Comparison of ENCODE assay signal across 8 cellular contexts in the genomic region with DNA sequence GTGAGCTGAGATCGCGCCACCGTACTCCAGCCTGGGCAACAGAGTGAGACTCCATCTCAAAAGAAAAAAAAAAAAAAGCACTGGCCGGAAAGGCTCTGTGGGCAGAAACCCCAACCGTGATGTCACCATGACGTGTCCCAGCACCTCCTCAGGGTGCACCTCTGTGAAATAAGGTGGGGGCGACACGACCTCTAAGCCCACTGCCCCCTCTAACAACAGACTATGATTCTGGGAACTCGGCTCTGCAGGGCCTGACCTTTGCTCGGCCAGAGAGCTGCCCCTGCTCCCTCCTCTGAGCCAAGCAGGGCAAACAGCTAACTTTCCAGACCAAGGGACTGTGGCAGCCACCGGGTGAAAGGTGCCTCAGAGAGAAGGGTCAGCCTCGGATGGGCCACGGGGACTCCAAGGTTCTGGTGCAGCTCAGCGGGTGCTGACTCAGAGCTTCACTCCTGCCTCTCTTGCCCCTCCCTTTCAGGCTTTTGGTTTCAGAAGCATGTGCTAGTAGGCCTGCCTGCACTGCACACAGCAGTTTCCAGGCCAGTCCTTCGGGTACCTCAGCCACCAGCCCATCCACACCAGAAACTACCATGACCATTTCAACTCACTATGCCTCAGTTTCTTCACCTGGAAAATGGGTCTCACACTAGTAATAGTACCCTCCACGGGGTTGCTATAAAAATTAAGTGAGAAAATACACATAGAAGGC. TPM values are rescaled to one million over a fixed set of nuclear protein-coding genes. Genes with fewer than 3 reads are reported as not detected.
DNase-seq lines count a peak whose midpoint lies in the region; ATAC-seq and TF ChIP-seq lines count a peak whose summit lies in the region.

No MANE protein-coding gene starts in this region.

- POLR2A ChIA-PET in OCI-LY7 (lab: Charles Lee): interaction anchor here (0.7 kb wide), 1 partner anchor 73 kb away, joined by 3 read pairs; no protein-coding TSS in a partner anchor

- peaks cover 41% of the 10 kb centered on the region for H3K4me1 ChIP-seq in OCI-LY7 (ENCODE audit: insufficient read depth, low read length, poor library complexity, severe bottlenecking)

- peaks cover 48% of the 10 kb centered on the region for H3K4me1 Mint-ChIP-seq in activated CD4-positive, alpha-beta T cell treated with anti-CD3 and anti-CD28 coated beads, Interleukin-2, amount 10 ng/mL, durations not matched to agents 24 days and 14 days
- H3K4me1 Mint-ChIP-seq in osteocyte (ENCODE audit: unreplicated experiment): peaks cover 46% of the 10 kb centered on the region

- DNase-seq in GM13977 (ENCODE audit: low spot score) (peak; percentile 84), dorsolateral prefrontal cortex (peak in 1 of 10 donors; percentile 34), osteocyte (ENCODE audit: extremely low spot score, unreplicated experiment) (no peak), OCI-LY7 (ENCODE audit: low spot score) (no peak), putamen (ENCODE audit: low spot score) (no peak)
- DNase-seq in activated CD4-positive, alpha-beta T cell treated with anti-CD3 and anti-CD28 coated beads, Interleukin-2, amount 10 ng/mL, durations not matched to agents 24 days and 14 days: peak; percentile 87

- no peaks in the 10 kb centered on the region for H3K9me3 Mint-ChIP-seq in activated CD4-positive, alpha-beta T cell treated with anti-CD3 and anti-CD28 coated beads, Interleukin-2, amount 10 ng/mL, durations not matched to agents 24 days and 14 days
- no peaks in the 10 kb centered on the region for H3K9me3 Mint-ChIP-seq in osteocyte (ENCODE audit: unreplicated experiment)

- ATAC-seq in HG03095 (IDR thresholded peaks at IDR 0.05; ENCODE audit: unreplicated experiment): peak; percentile 41
- ATAC-seq in HG02840 (IDR thresholded peaks at IDR 0.05; ENCODE audit: low FRiP score, unreplicated experiment): no peak

- no TSS peak for BruUV-seq in OCI-LY7 (replicated peaks; lab: Mats Ljungman, UMichigan)

- H3K9me3 ChIP-seq in OCI-LY7 (ENCODE audit: low read length): no peaks in the 10 kb centered on the region

- TF ChIP-seq CTCF in GM13977 (IDR thresholded peaks at IDR 0.05; ENCODE audit: extremely low read depth, insufficient read depth, missing control alignments): no peak
- no peak for TF ChIP-seq CTCF in dorsolateral prefrontal cortex (IDR thresholded peaks at IDR 0.05 in 54 of 56, conservative IDR thresholded peaks at IDR 0.05 in 2 of 56; ENCODE audit: low read depth in 1 of 56, partially characterized antibody in 56 of 56)
- TF ChIP-seq CTCF in osteocyte (IDR thresholded peaks at IDR 0.05): no peak
- no peak for TF ChIP-seq CTCF in OCI-LY7 (conservative IDR thresholded peaks at IDR 0.05; ENCODE audit: low read length)

- H3K4me3 ChIP-seq in dorsolateral prefrontal cortex: no peak overlapping the region
- no peak overlapping the region for H3K4me3 ChIP-seq in OCI-LY7 (ENCODE audit: low read depth, low read length, poor library complexity, severe bottlenecking)

- H3K27ac ChIP-seq in dorsolateral prefrontal cortex (peak overlapping the region in 58 of 59 donors; percentile 31 to 100 (median 97)), OCI-LY7 (ENCODE audit: low read depth, low read length, poor library complexity, severe bottlenecking) (no peak overlapping the region)

- no peaks in the 10 kb centered on the region for H3K27me3 Mint-ChIP-seq in activated CD4-positive, alpha-beta T cell treated with anti-CD3 and anti-CD28 coated beads, Interleukin-2, amount 10 ng/mL, durations not matched to agents 24 days and 14 days
- H3K27me3 Mint-ChIP-seq in osteocyte (ENCODE audit: unreplicated experiment): no peaks in the 10 kb centered on the region

- H3K36me3 ChIP-seq in OCI-LY7 (ENCODE audit: insufficient read depth, low read length): peaks cover 37% of the 10 kb centered on the region

- no peaks in the 10 kb centered on the region for H4K20me1 ChIP-seq in OCI-LY7 (ENCODE audit: insufficient read depth, low read length)

- peak overlapping the region; percentile 86 for H3K4me3 Mint-ChIP-seq in activated CD4-positive, alpha-beta T cell treated with anti-CD3 and anti-CD28 coated beads, Interleukin-2, amount 10 ng/mL, durations not matched to agents 24 days and 14 days
- no peak overlapping the region for H3K4me3 Mint-ChIP-seq in osteocyte (ENCODE audit: unreplicated experiment)

- no peaks in the 10 kb centered on the region for H3K27me3 ChIP-seq in dorsolateral prefrontal cortex

- peak overlapping the region; percentile 92 for H3K27ac Mint-ChIP-seq in activated CD4-positive, alpha-beta T cell treated with anti-CD3 and anti-CD28 coated beads, Interleukin-2, amount 10 ng/mL, durations not matched to agents 24 days and 14 days
- H3K27ac Mint-ChIP-seq in osteocyte (ENCODE audit: unreplicated experiment): peak overlapping the region; percentile 97

- peaks cover 43% of the 10 kb centered on the region; the same call in 1 of the 2 replicates for H3K79me2 ChIP-seq in OCI-LY7 (ENCODE audit: insufficient read depth, low read depth, low read length)

- H3K9me2 ChIP-seq in OCI-LY7 (ENCODE audit: insufficient read depth, low read length): no peaks in the 10 kb centered on the region

- peaks cover 36% of the 10 kb centered on the region for H3K36me3 Mint-ChIP-seq in activated CD4-positive, alpha-beta T cell treated with anti-CD3 and anti-CD28 coated beads, Interleukin-2, amount 10 ng/mL, durations not matched to agents 24 days and 14 days (ENCODE audit: low read depth)
- H3K36me3 Mint-ChIP-seq in osteocyte (ENCODE audit: unreplicated experiment): peaks cover 15% of the 10 kb centered on the region

- intact Hi-C loops in activated CD4-positive, alpha-beta T cell treated with anti-CD3 and anti-CD28 coated beads, Interleukin-2, amount 10 ng/mL, durations not matched to agents 24 days and 14 days (cut with micrococcal nuclease): loop anchor here (10.0 kb wide), 1 partner anchor 1101 kb away; the partner anchor contains the start of gene DNPEP
- intact Hi-C loops in dorsolateral prefrontal cortex (cut with DNase I) (loop anchor here in 1 of 2 donors (10.0 kb wide), 1 partner anchor 381 kb away; no protein-coding TSS in a partner anchor), OCI-LY7 (cut with micrococcal nuclease; ENCODE audit: unreplicated experiment) (no loop called here)

- no peak overlapping the region for H2AFZ ChIP-seq in OCI-LY7 (ENCODE audit: low read length)

- no peak overlapping the region for H3K4me2 ChIP-seq in OCI-LY7 (ENCODE audit: low read length)

- in situ Hi-C loops in GM13977 (cut with MboI; ENCODE audit: low pct_unique_long_range_greater_than_20kb, low sequenced_read_pairs, unreplicated experiment): loop anchor here (25.0 kb wide), 1 partner anchor 378 kb away; the partner anchor contains the start of genes BCS1L, RNF25, STK36 and ZNF142

- CTCF ChIA-PET in OCI-LY7 (lab: Charles Lee; ENCODE audit: unreplicated experiment): interaction anchor here (0.6 to 0.8 kb wide), 2 partner anchors 9 to 12 kb away, joined by 3 read pairs; no protein-coding TSS in a partner anchor

RNA-seq across cellular contexts. Expression of gene TMBIM1, which starts 8.0 kb away (rescaled TPM):
- total RNA-seq in activated CD4-positive, alpha-beta T cell treated with anti-CD3 and anti-CD28 coated beads, Interleukin-2, amount 10 ng/mL, durations not matched to agents 24 days and 14 days: 62.6 and 63.1 TPM in 2 replicates
- total RNA-seq in dorsolateral prefrontal cortex: 100 to 1,000 TPM in 38 of 120 experiments, 10 to 100 TPM in 82; 38.7 to 279 (median 82.0) TPM
- 86.4 and 97.4 TPM in 2 replicates for total RNA-seq in osteocyte
- 18.9 and 30.3 TPM in 2 replicates for total RNA-seq in OCI-LY7 (2014; rRNA removed; shearing (Covaris generic))
- 26.9 and 27.6 TPM in 2 replicates for total RNA-seq in OCI-LY7 (2022)

RNA-seq across cellular contexts. Expression of gene PNKD, which starts 13.9 kb away (rescaled TPM):
- total RNA-seq in activated CD4-positive, alpha-beta T cell treated with anti-CD3 and anti-CD28 coated beads, Interleukin-2, amount 10 ng/mL, durations not matched to agents 24 days and 14 days: 15.0 and 21.5 TPM in 2 replicates
- 100 to 1,000 TPM in 114 of 120 experiments, 10 to 100 TPM in 6; 74.2 to 179 (median 130) TPM for total RNA-seq in dorsolateral prefrontal cortex
- 43.0 and 45.0 TPM in 2 replicates for total RNA-seq in osteocyte
- 65.9 and 66.3 TPM in 2 replicates for total RNA-seq in OCI-LY7 (2014; rRNA removed; shearing (Covaris generic))
- total RNA-seq in OCI-LY7 (2022): 62.2 and 74.5 TPM in 2 replicates

RNA-seq across cellular contexts. Expression of gene AAMP, which starts 14.3 kb away (rescaled TPM):
- total RNA-seq in activated CD4-positive, alpha-beta T cell treated with anti-CD3 and anti-CD28 coated beads, Interleukin-2, amount 10 ng/mL, durations not matched to agents 24 days and 14 days: 85.3 and 89.0 TPM in 2 replicates
- 100 to 1,000 TPM in 2 of 120 experiments, 10 to 100 TPM in 118; 61.1 to 104 (median 82.4) TPM for total RNA-seq in dorsolateral prefrontal cortex
- total RNA-seq in osteocyte: 62.9 and 66.3 TPM in 2 replicates
- total RNA-seq in OCI-LY7 (2014; rRNA removed; shearing (Covaris generic)): 97.0 and 136 TPM in 2 replicates
- total RNA-seq in OCI-LY7 (2022): 59.7 and 68.7 TPM in 2 replicates

RNA-seq across cellular contexts. Expression of gene GPBAR1, which starts 23.4 kb away (rescaled TPM):
- total RNA-seq in activated CD4-positive, alpha-beta T cell treated with anti-CD3 and anti-CD28 coated beads, Interleukin-2, amount 10 ng/mL, durations not matched to agents 24 days and 14 days: 0.40 and 0.68 TPM in 2 replicates
- total RNA-seq in dorsolateral prefrontal cortex (1 to 10 TPM in 2 of 120 experiments, under 1 TPM in 60, not detected in 58; 0.23 to 1.7 (median 0.47) TPM), osteocyte (not detected in 2 replicates), OCI-LY7 (2022) (0.40 and 0.44 TPM in 2 replicates)
- 0.22 TPM in 1 of 2 replicates, not detected in the other for total RNA-seq in OCI-LY7 (2014; rRNA removed; shearing (Covaris generic))

Comparison
In these comparisons a context has a peak if more than half of its experiments do, and no peak if none do; other contexts are left out.
1. DNase-seq: peak in GM13977 (single experiment) and activated CD4-positive, alpha-beta T cell treated with anti-CD3 and anti-CD28 coated beads, Interleukin-2, amount 10 ng/mL, durations not matched to agents 24 days and 14 days (single experiment); none in osteocyte (single experiment), OCI-LY7 (single experiment) and putamen (single experiment).